Comparison of ENCODE assay signal across 9 cellular contexts in the genomic region with DNA sequence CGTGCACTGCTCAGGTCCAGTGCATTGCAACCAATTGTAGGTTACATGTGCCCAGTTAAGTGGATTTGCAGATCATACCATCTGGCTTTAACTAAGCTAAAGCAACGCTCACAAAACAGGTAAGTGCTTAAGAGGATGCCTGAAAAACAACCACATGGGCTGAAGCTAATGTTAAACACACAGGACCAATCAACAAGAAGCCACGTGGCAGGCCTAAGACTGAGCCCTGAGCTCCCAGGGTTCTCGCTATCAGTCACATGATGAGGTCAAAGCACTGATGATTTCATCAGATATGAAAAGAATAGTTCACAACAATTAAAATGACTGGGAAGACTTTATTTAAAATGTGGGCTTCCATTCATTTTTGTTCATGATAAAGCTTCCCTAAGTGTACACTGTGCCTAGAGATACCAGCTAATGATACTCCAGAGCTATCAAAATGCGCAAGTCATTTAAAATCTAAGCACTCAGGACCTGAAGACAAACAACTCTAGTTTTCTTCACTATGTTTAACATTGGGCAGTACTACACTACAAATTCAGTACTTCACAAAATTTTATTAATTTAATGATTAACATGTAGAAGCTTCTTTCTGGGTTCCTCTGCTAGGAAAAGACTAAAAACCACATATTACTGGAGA.
DNase-seq lines count a peak whose midpoint lies in the region; ATAC-seq and TF ChIP-seq lines count a peak whose summit lies in the region.
"Had no signal": no experiment of that assay in that cellular context is flagged by ENCODE, and none has a peak within 500 bp of the region (broad histone marks: within the 10 kb centered on the region; RNA-seq: fewer than 3 reads in every experiment).

No MANE protein-coding gene starts in this region.

- peaks cover 6% of the 10 kb centered on the region for H3K36me3 Mint-ChIP-seq in neural progenitor cell

- H3K4me3 ChIP-seq in GM23248 (peak overlapping the region; percentile 15), PC-3 (ENCODE audit: low read length) (no peak overlapping the region; the same call in 1 of the 2 replicates), neural progenitor cell (no peak overlapping the region), gastrocnemius medialis (no peak overlapping the region)

- H3K36me3 ChIP-seq in GM23248 (ENCODE audit: low read depth) = no peaks in the 10 kb centered on the region
- no peaks in the 10 kb centered on the region for H3K36me3 ChIP-seq in PC-3 (ENCODE audit: low read depth, low read length)
- H3K36me3 ChIP-seq in neural progenitor cell = no peaks in the 10 kb centered on the region
- H3K36me3 ChIP-seq in gastrocnemius medialis = no peaks in the 10 kb centered on the region

- POLR2A ChIA-PET in PC-3 (lab: Charles Lee; ENCODE audit: unreplicated experiment) = interaction anchor here (0.6 kb wide), 2 partner anchors 70 to 284 kb away, joined by 3 to 5 read pairs; no protein-coding TSS in a partner anchor

- CTCF ChIA-PET in PC-3 (lab: Charles Lee) = no interaction called here

- H3K9me3 Mint-ChIP-seq in neural progenitor cell = peaks cover 8% of the 10 kb centered on the region

- BruUV-seq in PC-3 (replicated peaks; lab: Mats Ljungman, UMichigan) = no TSS peak

- in situ Hi-C loops in GM23248 (cut with MboI) (no loop called here), gastrocnemius medialis (cut with MboI; ENCODE audit: low sequenced_read_pairs in 4 of 4) (no loop called here)

- H3K9me2 ChIP-seq in GM23248 (ENCODE audit: insufficient read depth) (no peaks in the 10 kb centered on the region), PC-3 (replicated peaks; ENCODE audit: low read length) (no peaks in the 10 kb centered on the region)

- peaks cover 68% of the 10 kb centered on the region for H3K4me1 ChIP-seq in GM23248 (ENCODE audit: insufficient read depth)
- H3K4me1 ChIP-seq in PC-3 (ENCODE audit: insufficient read depth, low read length) = peaks cover 88% of the 10 kb centered on the region
- peaks cover 22% of the 10 kb centered on the region for H3K4me1 ChIP-seq in neural progenitor cell
- H3K4me1 ChIP-seq in gastrocnemius medialis = peaks cover 3 to 21% of the 10 kb centered on the region in 2 donors

- peak overlapping the region; percentile 19 for H3K27ac Mint-ChIP-seq in neural progenitor cell

- peaks cover 60% of the 10 kb centered on the region for H3K4me1 Mint-ChIP-seq in neural progenitor cell

- no peak overlapping the region for H3K4me3 Mint-ChIP-seq in neural progenitor cell

- H3K27me3 ChIP-seq in GM23248 (replicated peaks; ENCODE audit: insufficient read depth) (no peaks in the 10 kb centered on the region), PC-3 (ENCODE audit: low read length) (no peaks in the 10 kb centered on the region), neural progenitor cell (no peaks in the 10 kb centered on the region), gastrocnemius medialis (no peaks in the 10 kb centered on the region)

- H2AFZ ChIP-seq in GM23248 = no peak overlapping the region
- H2AFZ ChIP-seq in PC-3 (ENCODE audit: low read length) = no peak overlapping the region
- H2AFZ ChIP-seq in neural progenitor cell (replicated peaks) = no peak overlapping the region

- H3K27ac ChIP-seq in GM23248 (peak overlapping the region; percentile 76), PC-3 (ENCODE audit: low read length) (peak overlapping the region; percentile 72), caudate nucleus (ENCODE audit: low read depth, low read length) (peak overlapping the region; percentile 55), neural progenitor cell (no peak overlapping the region), gastrocnemius medialis (no peak overlapping the region)

- peaks cover 5% of the 10 kb centered on the region; the same call in 1 of the 2 replicates for H4K20me1 ChIP-seq in GM23248 (ENCODE audit: insufficient read depth)
- H4K20me1 ChIP-seq in PC-3 (ENCODE audit: low read length) = no peaks in the 10 kb centered on the region
- H4K20me1 ChIP-seq in neural progenitor cell (ENCODE audit: low read depth) = peaks cover 9% of the 10 kb centered on the region

- intact Hi-C loops in PC-3 (cut with micrococcal nuclease) (loop anchor here (2.0 to 5.0 kb wide), 2 partner anchors 201 to 301 kb away; partner anchors contain the start of gene BMI1), gastrocnemius medialis (cut with DNase I; ENCODE audit: low total_unique reads) (no loop called here)

- WGBS in GM23248 (ENCODE audit: low coverage in 1 of 2, low lambda C conversion rate in 2 of 2, missing lambda C conversion rate in 2 of 2), 2 experiments = 85 to 88% methylated on average over 5 of the region's 5 CpGs

- peak overlapping the region; percentile 34; the same call in 1 of the 2 replicates for H3K9ac ChIP-seq in GM23248
- peak overlapping the region; percentile 3; the same call in 1 of the 2 replicates for H3K9ac ChIP-seq in PC-3 (ENCODE audit: low read length)
- no peak overlapping the region for H3K9ac ChIP-seq in neural progenitor cell

- H3F3A ChIP-seq in GM23248 (ENCODE audit: insufficient read depth) (peaks cover 44% of the 10 kb centered on the region), PC-3 (ENCODE audit: low read length, unreplicated experiment) (no peaks in the 10 kb centered on the region), neural progenitor cell (ENCODE audit: low read depth) (no peaks in the 10 kb centered on the region)

- ATAC-seq in PC-3 (no peak), GM21576 (IDR thresholded peaks at IDR 0.05; ENCODE audit: unreplicated experiment) (no peak), gastrocnemius medialis (no peak)

- no peak for TF ChIP-seq CTCF in PC-3 (conservative IDR thresholded peaks at IDR 0.05; ENCODE audit: low read depth, low read length)
- TF ChIP-seq CTCF in neural progenitor cell (IDR thresholded peaks at IDR 0.05) = no peak
- TF ChIP-seq CTCF in gastrocnemius medialis (IDR thresholded peaks at IDR 0.05 in 4 of 5, conservative IDR thresholded peaks at IDR 0.05 in 1 of 5) = no peak

- DNase-seq in GM23248 (peak; percentile 20), PC-3 (no peak), caudate nucleus (lab: John Stamatoyannopoulos, UW) (no peak), neural progenitor cell (ENCODE audit: low spot score) (no peak), DMS79 treated with DMSO at 0.1 percent for 48 hours (lab: John Stamatoyannopoulos, UW) (no peak), hippocampal formation (lab: John Stamatoyannopoulos, UW) (no peak), gastrocnemius medialis (no peak)
- DNase-seq: MM.1S had no signal

- H3K79me2 ChIP-seq in GM23248 (ENCODE audit: insufficient read depth) = peaks cover 69% of the 10 kb centered on the region
- H3K79me2 ChIP-seq in PC-3 (ENCODE audit: low read length) = peaks cover 77% of the 10 kb centered on the region
- H3K79me2 ChIP-seq in neural progenitor cell (ENCODE audit: low read depth) = peaks cover 63% of the 10 kb centered on the region

- H3K27me3 Mint-ChIP-seq in neural progenitor cell (ENCODE audit: insufficient read depth, low read depth) = no peaks in the 10 kb centered on the region

- H3K4me2 ChIP-seq in GM23248 (ENCODE audit: unreplicated experiment) (peak overlapping the region; percentile 63), PC-3 (ENCODE audit: low read length) (peak overlapping the region; percentile 62), neural progenitor cell (no peak overlapping the region)

- TF ChIP-seq POLR2A in gastrocnemius medialis (IDR thresholded peaks at IDR 0.05) = no peak

- H3K9me3 ChIP-seq in GM23248 (ENCODE audit: low read depth) (no peaks in the 10 kb centered on the region), PC-3 (ENCODE audit: low read length) (no peaks in the 10 kb centered on the region), neural progenitor cell (ENCODE audit: low read depth) (no peaks in the 10 kb centered on the region), gastrocnemius medialis (no peaks in the 10 kb centered on the region)

Comparison
In these comparisons a context has a peak if more than half of its experiments do, and no peak if none do; other contexts are left out.
1. H3K27ac ChIP-seq: peak in GM23248 (single experiment), PC-3 (single experiment) and caudate nucleus (single experiment); none in neural progenitor cell (single experiment) and gastrocnemius medialis (0 of 4).